Comparison of ENCODE assay signal across 16 cellular contexts in the genomic region with DNA sequence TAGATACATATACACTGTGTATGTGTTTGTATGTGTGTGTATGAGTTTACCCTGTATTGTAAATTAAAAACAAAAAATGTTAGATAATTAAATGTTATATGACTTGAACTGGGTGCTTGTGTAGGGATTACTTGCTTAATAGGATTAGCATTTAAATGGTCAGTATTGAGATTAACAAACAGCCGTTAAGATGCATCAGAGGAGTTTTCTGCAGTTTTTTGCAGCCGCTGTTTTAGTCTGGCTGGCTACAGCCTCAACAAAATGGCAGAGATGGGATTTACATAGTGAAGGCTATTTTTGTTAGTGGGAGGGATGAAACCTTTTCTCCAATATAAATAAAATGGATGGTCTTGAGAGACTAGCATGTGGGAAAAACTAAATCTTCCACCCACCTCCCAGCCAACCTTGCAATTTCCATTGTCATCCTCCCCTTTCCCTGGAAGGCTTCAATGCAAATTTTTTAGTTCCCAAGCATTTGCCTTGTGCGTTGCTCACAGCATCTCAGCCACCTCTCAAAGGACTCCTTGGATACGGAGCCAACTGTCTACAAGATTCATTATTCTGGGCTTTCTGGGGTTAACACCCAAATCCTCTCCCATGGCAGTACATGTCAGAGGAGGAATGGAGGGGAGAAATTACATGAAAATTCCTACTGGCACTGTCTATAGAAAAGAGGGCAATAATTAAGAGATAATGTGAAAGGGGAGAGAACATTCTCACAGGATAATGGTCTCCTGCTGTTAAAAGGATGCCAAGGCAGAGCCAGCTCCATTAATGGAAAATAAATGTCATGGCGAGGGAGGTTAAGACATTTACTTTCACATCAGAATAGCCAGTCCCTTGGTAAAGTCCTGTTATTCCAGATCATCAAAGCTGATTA.
DNase-seq lines count a peak whose midpoint lies in the region; ATAC-seq and TF ChIP-seq lines count a peak whose summit lies in the region.
"Had no signal": no experiment of that assay in that cellular context is flagged by ENCODE, and none has a peak within 500 bp of the region (broad histone marks: within the 10 kb centered on the region; RNA-seq: fewer than 3 reads in every experiment).

No MANE protein-coding gene starts in this region.

- no peak overlapping the region for H2BK120ac ChIP-seq in mesendoderm (ENCODE audit: low read depth, low read length)

- H3K4me2 ChIP-seq in GM23338 (peak overlapping the region; percentile 63), mesendoderm (ENCODE audit: low read length) (no peak overlapping the region)

- no peak overlapping the region for H3K27ac Mint-ChIP-seq in GM23338

- H3K9ac ChIP-seq in mesendoderm (ENCODE audit: low read length), result no peak overlapping the region

- H3K4me1 ChIP-seq in GM23338 (ENCODE audit: insufficient read depth), result peaks cover 15% of the 10 kb centered on the region
- H3K4me1 ChIP-seq in mesendoderm (ENCODE audit: control insufficient read depth, low read depth, low read length), result peaks cover 3% of the 10 kb centered on the region
- no peaks in the 10 kb centered on the region for H3K4me1 ChIP-seq in SJCRH30
- no peaks in the 10 kb centered on the region for H3K4me1 ChIP-seq in tibial nerve

- peak; percentile 52 for ATAC-seq in GM23338
- ATAC-seq: HepG2 had no signal

- H3F3A ChIP-seq in GM23338 (replicated peaks; ENCODE audit: low read depth), result no peaks in the 10 kb centered on the region

- H3K79me1 ChIP-seq in mesendoderm (ENCODE audit: low read length), result no peaks in the 10 kb centered on the region

- H2AK5ac ChIP-seq in mesendoderm (ENCODE audit: low read length), result no peak overlapping the region

- no peak overlapping the region for H2BK5ac ChIP-seq in mesendoderm (ENCODE audit: low read length)

- peak overlapping the region; percentile 27; the same call in 1 of the 2 replicates for H3K4me3 ChIP-seq in GM23338
- no peak overlapping the region for H3K4me3 ChIP-seq in WERI-Rb-1 (ENCODE audit: low read depth, low read length)
- no peak overlapping the region for H3K4me3 ChIP-seq in mesendoderm (ENCODE audit: low read length)
- no peak overlapping the region for H3K4me3 ChIP-seq in SJCRH30
- H3K4me3 ChIP-seq in tibial nerve, result no peak overlapping the region

- H2AFZ ChIP-seq in GM23338, result no peak overlapping the region

- no peak overlapping the region for H4K8ac ChIP-seq in mesendoderm (ENCODE audit: low read depth, low read length)

- H3K9me3 Mint-ChIP-seq in GM23338, result peaks cover 11% of the 10 kb centered on the region

- no peak overlapping the region for H3K56ac ChIP-seq in mesendoderm (ENCODE audit: low read length)

- H3K23ac ChIP-seq in mesendoderm (ENCODE audit: low read length), result no peak overlapping the region

- TF ChIP-seq POLR2A in tibial nerve (IDR thresholded peaks at IDR 0.05), result no peak

- no peaks in the 10 kb centered on the region for H3K27me3 Mint-ChIP-seq in GM23338 (ENCODE audit: insufficient read depth, low read depth, poor library complexity)

- no peak overlapping the region for H4K5ac ChIP-seq in mesendoderm (ENCODE audit: low read length)

- no peak overlapping the region for H3K4me3 Mint-ChIP-seq in GM23338

- intact Hi-C loops in posterior cingulate gyrus (cut with DNase I), result no loop called here

- H3K9me2 ChIP-seq in GM23338 (ENCODE audit: insufficient read depth), result peaks cover 7% of the 10 kb centered on the region

- H3K27me3 ChIP-seq in GM23338 (ENCODE audit: insufficient read depth) (no peaks in the 10 kb centered on the region), WERI-Rb-1 (ENCODE audit: insufficient read depth, low read depth, severe bottlenecking) (no peaks in the 10 kb centered on the region), mesendoderm (ENCODE audit: insufficient read depth, low read length, poor library complexity) (no peaks in the 10 kb centered on the region), SJCRH30 (no peaks in the 10 kb centered on the region), tibial nerve (no peaks in the 10 kb centered on the region)

- H3K4ac ChIP-seq in mesendoderm (ENCODE audit: low read depth, low read length), result no peak overlapping the region

- H3K4me1 Mint-ChIP-seq in GM23338, result peaks cover 9% of the 10 kb centered on the region

- WGBS in mesendoderm (ENCODE audit: extremely low coverage, insufficient coverage, low lambda C conversion rate), result no CpG with 5 or more reads among the region's 5 CpGs
- 59 to 70% methylated on average over 5 of the region's 5 CpGs for WGBS in tibial nerve, 2 donors

- H3K18ac ChIP-seq in mesendoderm (ENCODE audit: low read length), result no peak overlapping the region

- H2BK15ac ChIP-seq in mesendoderm (replicated peaks; ENCODE audit: low read depth), result no peak overlapping the region

- H3K36me3 ChIP-seq in GM23338 (ENCODE audit: insufficient read depth), result no peaks in the 10 kb centered on the region
- no peaks in the 10 kb centered on the region for H3K36me3 ChIP-seq in WERI-Rb-1
- no peaks in the 10 kb centered on the region for H3K36me3 ChIP-seq in mesendoderm (ENCODE audit: control insufficient read depth, insufficient read depth, low read length)
- no peaks in the 10 kb centered on the region for H3K36me3 ChIP-seq in SJCRH30
- H3K36me3 ChIP-seq in tibial nerve, result no peaks in the 10 kb centered on the region

- no peaks in the 10 kb centered on the region for H3K36me3 Mint-ChIP-seq in GM23338 (ENCODE audit: low read depth)

- DNase-seq in GM23338 (ENCODE audit: low spot score) (peak; percentile 17), NCI-H146 treated with DMSO at 0.1 percent for 48 hours (lab: John Stamatoyannopoulos, UW; ENCODE audit: unreplicated experiment) (peak; percentile 19), WERI-Rb-1 (peak; percentile 30), mesendoderm (peak; percentile 26), SJCRH30 (no peak), tibial nerve (ENCODE audit: low spot score in 2 of 2) (no peak), posterior cingulate gyrus (no peak)
- no peak for DNase-seq in effector CD8-positive, alpha-beta T cell (lab: John Stamatoyannopoulos, UW)
- DNase-seq: AML-193, DMS79, MM.1S, NCI-H1436, NCI-H2081 treated with DMSO at 0.1 percent for 48 hours, RPMI8226, SW 1271 had no signal

- H3K9me3 ChIP-seq in WERI-Rb-1 (ENCODE audit: severe bottlenecking) (peaks cover 3% of the 10 kb centered on the region), SJCRH30 (replicated peaks) (no peaks in the 10 kb centered on the region), tibial nerve (no peaks in the 10 kb centered on the region)

- no peak for TF ChIP-seq EP300 in tibial nerve (IDR thresholded peaks at IDR 0.05)

- TF ChIP-seq CTCF in GM23338 (conservative IDR thresholded peaks at IDR 0.05; ENCODE audit: low read depth in 2 of 2) (no peak), WERI-Rb-1 (IDR thresholded peaks at IDR 0.05; ENCODE audit: low read depth, low read length) (no peak), tibial nerve (IDR thresholded peaks at IDR 0.05) (no peak)

- H3K79me2 ChIP-seq in GM23338 (replicated peaks; ENCODE audit: insufficient read depth) (no peaks in the 10 kb centered on the region), mesendoderm (ENCODE audit: control insufficient read depth, insufficient read depth, low read length) (no peaks in the 10 kb centered on the region)

- H3K27ac ChIP-seq in GM23338 (ENCODE audit: low read depth), result 0 out of 2 replicates have a peak overlapping the region, but pooled peaks have one; percentile 0
- H3K27ac ChIP-seq in WERI-Rb-1, result no peak overlapping the region
- H3K27ac ChIP-seq in mesendoderm (ENCODE audit: low read depth, low read length), result no peak overlapping the region
- H3K27ac ChIP-seq in SJCRH30, result no peak overlapping the region
- no peak overlapping the region for H3K27ac ChIP-seq in tibial nerve

- H4K20me1 ChIP-seq in GM23338 (replicated peaks; ENCODE audit: insufficient read depth), result no peaks in the 10 kb centered on the region

TF ChIP-seq in GM23338, 12 proteins besides CTCF, POLR2A, EP300 and RAD21:
- TF ChIP-seq EZH2phosphoT487 (IDR thresholded peaks at IDR 0.05; ENCODE audit: unreplicated experiment) (no peak), EZH2 (IDR thresholded peaks at IDR 0.05; ENCODE audit: low read depth, unreplicated experiment) (no peak), NANOG (IDR thresholded peaks at IDR 0.05; ENCODE audit: borderline replicate concordance) (no peak), CREB1 (CRISPR knock-in tag; IDR thresholded peaks at IDR 0.05; ENCODE audit: low read depth) (no peak)
- TF ChIP-seq, protein P1, sequence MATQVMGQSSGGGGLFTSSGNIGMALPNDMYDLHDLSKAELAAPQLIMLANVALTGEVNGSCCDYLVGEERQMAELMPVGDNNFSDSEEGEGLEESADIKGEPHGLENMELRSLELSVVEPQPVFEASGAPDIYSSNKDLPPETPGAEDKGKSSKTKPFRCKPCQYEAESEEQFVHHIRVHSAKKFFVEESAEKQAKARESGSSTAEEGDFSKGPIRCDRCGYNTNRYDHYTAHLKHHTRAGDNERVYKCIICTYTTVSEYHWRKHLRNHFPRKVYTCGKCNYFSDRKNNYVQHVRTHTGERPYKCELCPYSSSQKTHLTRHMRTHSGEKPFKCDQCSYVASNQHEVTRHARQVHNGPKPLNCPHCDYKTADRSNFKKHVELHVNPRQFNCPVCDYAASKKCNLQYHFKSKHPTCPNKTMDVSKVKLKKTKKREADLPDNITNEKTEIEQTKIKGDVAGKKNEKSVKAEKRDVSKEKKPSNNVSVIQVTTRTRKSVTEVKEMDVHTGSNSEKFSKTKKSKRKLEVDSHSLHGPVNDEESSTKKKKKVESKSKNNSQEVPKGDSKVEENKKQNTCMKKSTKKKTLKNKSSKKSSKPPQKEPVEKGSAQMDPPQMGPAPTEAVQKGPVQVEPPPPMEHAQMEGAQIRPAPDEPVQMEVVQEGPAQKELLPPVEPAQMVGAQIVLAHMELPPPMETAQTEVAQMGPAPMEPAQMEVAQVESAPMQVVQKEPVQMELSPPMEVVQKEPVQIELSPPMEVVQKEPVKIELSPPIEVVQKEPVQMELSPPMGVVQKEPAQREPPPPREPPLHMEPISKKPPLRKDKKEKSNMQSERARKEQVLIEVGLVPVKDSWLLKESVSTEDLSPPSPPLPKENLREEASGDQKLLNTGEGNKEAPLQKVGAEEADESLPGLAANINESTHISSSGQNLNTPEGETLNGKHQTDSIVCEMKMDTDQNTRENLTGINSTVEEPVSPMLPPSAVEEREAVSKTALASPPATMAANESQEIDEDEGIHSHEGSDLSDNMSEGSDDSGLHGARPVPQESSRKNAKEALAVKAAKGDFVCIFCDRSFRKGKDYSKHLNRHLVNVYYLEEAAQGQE (IDR thresholded peaks at IDR 0.05; ENCODE audit: unreplicated experiment), result no peak

Comparison
In these comparisons a context has a peak if more than half of its experiments do, and no peak if none do; other contexts are left out.
1. DNase-seq: peak in GM23338 (single experiment), NCI-H146 treated with DMSO at 0.1 percent for 48 hours (single experiment), WERI-Rb-1 (single experiment) and mesendoderm (single experiment); none in effector CD8-positive, alpha-beta T cell (single experiment), SJCRH30 (0 of 2), tibial nerve (0 of 2) and posterior cingulate gyrus (0 of 10).